Comparison of ENCODE assay signal across 7 cellular contexts in genomic region chr4:47462799-47463234, GRCh38. TPM values are rescaled to one million over a fixed set of nuclear protein-coding genes. Genes with fewer than 3 reads are reported as not detected.
DNase-seq lines count a peak whose midpoint lies in the region; ATAC-seq and TF ChIP-seq lines count a peak whose summit lies in the region.

No MANE protein-coding gene starts in this region.

- TF ChIP-seq CTCF in progenitor cell of endocrine pancreas (IDR thresholded peaks at IDR 0.05; ENCODE audit: unreplicated experiment) = no peak

- peak overlapping the region; percentile 88 for H3K4me3 Mint-ChIP-seq in progenitor cell of endocrine pancreas (ENCODE audit: low read depth)

- H3K27ac Mint-ChIP-seq in progenitor cell of endocrine pancreas = peak overlapping the region; percentile 90

- H3K36me3 Mint-ChIP-seq in progenitor cell of endocrine pancreas (ENCODE audit: insufficient read depth) = peaks cover 15% of the 10 kb centered on the region

- DNase-seq in fibroblast of peridontal ligament (ENCODE audit: extremely low read depth) = peak; percentile 18
- no peak for DNase-seq in progenitor cell of endocrine pancreas (ENCODE audit: low spot score, unreplicated experiment)
- no peak for DNase-seq in NCI-H510A (lab: John Stamatoyannopoulos, UW)
- no peak for DNase-seq in cortex of kidney (lab: John Stamatoyannopoulos, UW)

- ATAC-seq in GM18870 (IDR thresholded peaks at IDR 0.05; ENCODE audit: unreplicated experiment) (peak; percentile 23), HG02870 (IDR thresholded peaks at IDR 0.05; ENCODE audit: unreplicated experiment) (peak; percentile 5), SK-N-SH treated with all-trans-retinoic acid at 6 μM for 48 hours (peak; percentile 43)

- H3K27me3 Mint-ChIP-seq in progenitor cell of endocrine pancreas = no peaks in the 10 kb centered on the region

- H3K4me1 Mint-ChIP-seq in progenitor cell of endocrine pancreas (ENCODE audit: low read depth) = peaks cover 39% of the 10 kb centered on the region

- H3K9me3 Mint-ChIP-seq in progenitor cell of endocrine pancreas (ENCODE audit: low read depth) = no peaks in the 10 kb centered on the region

TF ChIP-seq in SK-N-SH treated with all-trans-retinoic acid at 6 μM for 48 hours, 23 proteins besides CTCF, POLR2A, EP300 and RAD21:
- TF ChIP-seq RARB (CRISPR knock-in tag; IDR thresholded peaks at IDR 0.05) (no peak), GLIS3 (CRISPR knock-in tag; IDR thresholded peaks at IDR 0.05) (no peak)

RNA-seq across cellular contexts. Expression of gene COMMD8, which starts 0.7 kb away (rescaled TPM):
- total RNA-seq in progenitor cell of endocrine pancreas = 19.8 and 20.8 TPM in 2 replicates

RNA-seq across cellular contexts. Expression of gene ATP10D, which starts 22.3 kb away (rescaled TPM):
- total RNA-seq in progenitor cell of endocrine pancreas = 35.2 TPM in 2 replicates
